In the genomic region with DNA sequence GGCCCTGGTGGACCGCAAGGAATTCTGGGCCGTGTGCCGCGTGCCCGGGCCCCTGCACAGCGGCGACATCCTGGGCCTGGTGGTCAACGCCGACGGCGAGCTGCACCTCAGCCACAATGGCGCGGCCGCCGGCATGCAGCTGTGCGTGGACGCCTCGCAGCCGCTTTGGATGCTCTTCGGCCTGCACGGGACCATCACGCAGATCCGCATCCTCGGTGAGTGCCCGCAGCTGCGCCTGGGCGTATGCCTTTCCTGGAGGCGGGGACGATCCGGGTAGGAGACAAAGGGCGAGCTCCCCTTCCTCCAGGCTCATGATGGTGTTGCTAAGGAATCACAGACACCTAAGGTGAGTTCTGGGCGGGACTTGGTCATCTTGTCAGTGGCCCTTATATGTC, we compare ENCODE assay signal across 12 cellular contexts.
DNase-seq lines count a peak whose midpoint lies in the region; ATAC-seq and TF ChIP-seq lines count a peak whose summit lies in the region.
"Had no signal": no experiment of that assay in that cellular context is flagged by ENCODE, and none has a peak within 500 bp of the region (broad histone marks: within the 10 kb centered on the region; RNA-seq: fewer than 3 reads in every experiment).

No MANE protein-coding gene starts in this region.

- H3K27me3 Mint-ChIP-seq in CD8-positive, alpha-beta memory T cell: peaks cover 0 to 7% of the 10 kb centered on the region in 2 donors
- peaks cover 9% of the 10 kb centered on the region for H3K27me3 Mint-ChIP-seq in activated naive CD8-positive, alpha-beta T cell treated with anti-CD3 and anti-CD28 coated beads, Interleukin-2, amount 50 U/mL, for 24 hours
- H3K27me3 Mint-ChIP-seq in naive B cell: no peaks in the 10 kb centered on the region

- H3K27ac ChIP-seq in ACC112 (ENCODE audit: low read depth, low read length): no peak overlapping the region
- no peak overlapping the region for H3K27ac ChIP-seq in CD8-positive, alpha-beta memory T cell (ENCODE audit: low read depth, low read length)
- no peak overlapping the region for H3K27ac ChIP-seq in MM.1S (ENCODE audit: low read length)
- H3K27ac ChIP-seq: gastroesophageal sphincter, pancreas, SK-N-MC had no signal

- H3K4me1 ChIP-seq in ACC112 (ENCODE audit: control insufficient read depth, insufficient read depth, low read length, unreplicated experiment) (no peaks in the 10 kb centered on the region), MM.1S (ENCODE audit: low read length) (0 out of 2 replicates have a peak, but pooled peaks cover 7% of the 10 kb centered on the region)
- peaks cover 9% of the 10 kb centered on the region for H3K4me1 ChIP-seq in CD8-positive, alpha-beta memory T cell (ENCODE audit: insufficient read depth, low read length)
- H3K4me1 ChIP-seq: pancreas had no signal

- H2AFZ ChIP-seq in ACC112 (ENCODE audit: low read length, unreplicated experiment): peak overlapping the region; percentile 68
- H2AFZ ChIP-seq in MM.1S (ENCODE audit: low read length): no peak overlapping the region

- H3K4me2 ChIP-seq in MM.1S (ENCODE audit: low read depth, low read length): no peak overlapping the region

- H4K20me1 ChIP-seq in MM.1S (ENCODE audit: insufficient read depth, low read length): no peaks in the 10 kb centered on the region

- H3F3A ChIP-seq in MM.1S (ENCODE audit: insufficient read depth, low read length): no peaks in the 10 kb centered on the region

- H3K4me3 ChIP-seq in ACC112 (ENCODE audit: low read depth, low read length): peak overlapping the region; percentile 88
- H3K4me3 ChIP-seq in CD8-positive, alpha-beta memory T cell (ENCODE audit: low read length): peak overlapping the region; percentile 64
- no peak overlapping the region for H3K4me3 ChIP-seq in MM.1S (ENCODE audit: low read length)
- H3K4me3 ChIP-seq: SK-N-MC had no signal

- H3K9me2 ChIP-seq in MM.1S (replicated peaks; ENCODE audit: insufficient read depth, low read length): no peaks in the 10 kb centered on the region

- CTCF ChIA-PET in CD8-positive, alpha-beta memory T cell (lab: Charles Lee): interaction anchor here (1.0 to 1.5 kb wide), 2 partner anchors 27 to 101 kb away, joined by 3 to 4 read pairs; no protein-coding TSS in a partner anchor

- TF ChIP-seq CTCF in MM.1S (IDR thresholded peaks at IDR 0.05; ENCODE audit: low read length): no peak

- H3K36me3 ChIP-seq in ACC112 (ENCODE audit: insufficient read depth, low read length) (no peaks in the 10 kb centered on the region), MM.1S (replicated peaks; ENCODE audit: insufficient read depth, low read length) (no peaks in the 10 kb centered on the region; the same call in 1 of the 2 replicates)
- no peaks in the 10 kb centered on the region for H3K36me3 ChIP-seq in CD8-positive, alpha-beta memory T cell (ENCODE audit: insufficient read depth, low read length)
- H3K36me3 ChIP-seq: BE2C had no signal

- no peak overlapping the region for H3K9ac ChIP-seq in MM.1S (ENCODE audit: low read length)

- POLR2A ChIA-PET in CD8-positive, alpha-beta memory T cell (lab: Charles Lee): interaction anchor here (1.0 to 1.6 kb wide), 2 partner anchors 93 to 537 kb away, joined by 5 to 7 read pairs; a partner anchor contains a TSS

- no peaks in the 10 kb centered on the region for H3K9me3 ChIP-seq in CD8-positive, alpha-beta memory T cell (ENCODE audit: low read length)
- H3K9me3 ChIP-seq in MM.1S (replicated peaks; ENCODE audit: insufficient read depth, low read length): no peaks in the 10 kb centered on the region
- H3K9me3 ChIP-seq: BE2C, pancreas had no signal

- H3K79me2 ChIP-seq in ACC112 (ENCODE audit: control insufficient read depth, insufficient read depth, low read length, unreplicated experiment): no peaks in the 10 kb centered on the region
- no peaks in the 10 kb centered on the region for H3K79me2 ChIP-seq in MM.1S (ENCODE audit: low read length)

- ATAC-seq in activated naive CD8-positive, alpha-beta T cell treated with anti-CD3 and anti-CD28 coated beads, Interleukin-2, amount 50 U/mL, for 24 hours: peak; percentile 41
- no peak for ATAC-seq in naive B cell (ENCODE audit: low read depth in 2 of 2)
- no peak for ATAC-seq in HG03571 (IDR thresholded peaks at IDR 0.05; ENCODE audit: unreplicated experiment)
- ATAC-seq in HG02840 (IDR thresholded peaks at IDR 0.05; ENCODE audit: low FRiP score, unreplicated experiment): no peak
- ATAC-seq: pancreas had no signal

- peak overlapping the region in 5 of 8 donors; percentile 56 to 97 (median 75) for H3K27ac Mint-ChIP-seq in CD8-positive, alpha-beta memory T cell
- no peak overlapping the region for H3K27ac Mint-ChIP-seq in activated naive CD8-positive, alpha-beta T cell treated with anti-CD3 and anti-CD28 coated beads, Interleukin-2, amount 50 U/mL, for 24 hours
- no peak overlapping the region for H3K27ac Mint-ChIP-seq in naive B cell

- peaks cover 0 to 3% (median 0%) of the 10 kb centered on the region in 3 donors for H3K36me3 Mint-ChIP-seq in CD8-positive, alpha-beta memory T cell
- no peaks in the 10 kb centered on the region for H3K36me3 Mint-ChIP-seq in activated naive CD8-positive, alpha-beta T cell treated with anti-CD3 and anti-CD28 coated beads, Interleukin-2, amount 50 U/mL, for 24 hours (ENCODE audit: low read depth)
- H3K36me3 Mint-ChIP-seq in naive B cell: no peaks in the 10 kb centered on the region

- H3K4me1 Mint-ChIP-seq in CD8-positive, alpha-beta memory T cell: peaks cover 5 to 18% (median 15%) of the 10 kb centered on the region in 3 donors
- H3K4me1 Mint-ChIP-seq in activated naive CD8-positive, alpha-beta T cell treated with anti-CD3 and anti-CD28 coated beads, Interleukin-2, amount 50 U/mL, for 24 hours: peaks cover 6% of the 10 kb centered on the region
- peaks cover 5 to 14% (median 5%) of the 10 kb centered on the region in 3 donors for H3K4me1 Mint-ChIP-seq in naive B cell

- no peaks in the 10 kb centered on the region for H3K9me3 Mint-ChIP-seq in CD8-positive, alpha-beta memory T cell
- peaks cover 4% of the 10 kb centered on the region for H3K9me3 Mint-ChIP-seq in activated naive CD8-positive, alpha-beta T cell treated with anti-CD3 and anti-CD28 coated beads, Interleukin-2, amount 50 U/mL, for 24 hours
- H3K9me3 Mint-ChIP-seq in naive B cell: peaks cover 0 to 5% (median 0%) of the 10 kb centered on the region in 7 donors

- peak overlapping the region in 6 of 7 donors; percentile 32 to 85 (median 68) for H3K4me3 Mint-ChIP-seq in CD8-positive, alpha-beta memory T cell
- peak overlapping the region; percentile 42 for H3K4me3 Mint-ChIP-seq in activated naive CD8-positive, alpha-beta T cell treated with anti-CD3 and anti-CD28 coated beads, Interleukin-2, amount 50 U/mL, for 24 hours
- H3K4me3 Mint-ChIP-seq in naive B cell: peak overlapping the region; percentile 50 to 88 (median 74)

- DNase-seq in CD8-positive, alpha-beta memory T cell: peak in 1 of 5 donors; percentile 6
- no peak for DNase-seq in activated naive CD8-positive, alpha-beta T cell treated with anti-CD3 and anti-CD28 coated beads, Interleukin-2, amount 50 U/mL, for 24 hours
- no peak for DNase-seq in naive B cell
- DNase-seq in H4 (ENCODE audit: low spot score): no peak
- no peak for DNase-seq in MM.1S
- DNase-seq: BE2C, pancreas had no signal

- H3K27me3 ChIP-seq in ACC112 (ENCODE audit: insufficient read depth, low read length): peaks cover 13% of the 10 kb centered on the region
- H3K27me3 ChIP-seq in CD8-positive, alpha-beta memory T cell (ENCODE audit: insufficient read depth, low read length, poor library complexity, severe bottlenecking): no peaks in the 10 kb centered on the region
- no peaks in the 10 kb centered on the region for H3K27me3 ChIP-seq in MM.1S (replicated peaks; ENCODE audit: insufficient read depth, low read length)
- H3K27me3 ChIP-seq: BE2C, pancreas had no signal

Comparison
In these comparisons a context has a peak if more than half of its experiments do, and no peak if none do; other contexts are left out.
1. H3K27ac Mint-ChIP-seq: peak in CD8-positive, alpha-beta memory T cell (5 of 8); none in activated naive CD8-positive, alpha-beta T cell treated with anti-CD3 and anti-CD28 coated beads, Interleukin-2, amount 50 U/mL, for 24 hours (single experiment) and naive B cell (0 of 6).
2. Peak in every context shown above with its lines, with median percentiles within 50 percentile points of each other: H3K4me3 Mint-ChIP-seq.